ENCODE assay signal across 1 cellular context in the genomic region with DNA sequence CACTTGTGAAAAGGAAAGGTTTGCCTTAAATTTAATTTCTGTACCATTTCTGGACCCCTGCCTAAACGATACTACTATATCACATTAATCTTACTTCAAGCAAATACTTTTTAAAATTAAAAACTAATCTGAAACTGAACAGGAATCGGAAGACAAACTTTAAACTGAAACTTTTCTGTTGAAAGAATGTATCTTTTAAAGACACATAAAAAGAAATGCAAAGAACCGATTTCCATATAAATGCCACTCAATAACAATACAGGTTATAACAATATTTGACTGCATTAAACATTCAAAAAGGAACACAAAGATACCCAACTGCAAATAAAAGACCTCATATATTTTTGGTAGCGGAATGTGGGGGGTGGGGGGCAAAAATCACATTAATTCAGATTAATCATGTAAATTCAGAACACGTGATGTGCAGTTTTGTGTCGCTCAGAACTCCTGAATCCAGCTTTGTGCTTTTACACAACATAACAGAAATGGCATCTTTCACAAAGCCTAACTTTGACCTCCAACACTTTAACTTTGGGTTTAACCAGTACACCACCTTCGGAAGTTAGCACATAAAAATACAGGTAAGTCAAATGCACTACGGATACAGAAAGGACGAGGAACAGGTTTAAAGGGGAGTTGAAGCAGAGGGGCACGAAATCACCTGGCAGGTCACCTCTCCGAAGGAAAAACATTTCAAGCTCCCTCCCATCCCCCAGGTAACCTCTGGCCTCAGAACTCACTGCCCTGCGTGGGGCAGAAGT.
TF ChIP-seq lines count a peak whose summit lies in the region.

No MANE protein-coding gene starts in this region.

TF ChIP-seq in endothelial cell of umbilical vein, 7 proteins besides CTCF, POLR2A, EP300 and RAD21:
- no peak for TF ChIP-seq MYC (IDR thresholded peaks at IDR 0.05; ENCODE audit: low read depth, low read length)
- TF ChIP-seq EZH2 (IDR thresholded peaks at IDR 0.05; ENCODE audit: borderline replicate concordance, low read depth, low read length, severe bottlenecking): no peak
- TF ChIP-seq, protein P1, sequence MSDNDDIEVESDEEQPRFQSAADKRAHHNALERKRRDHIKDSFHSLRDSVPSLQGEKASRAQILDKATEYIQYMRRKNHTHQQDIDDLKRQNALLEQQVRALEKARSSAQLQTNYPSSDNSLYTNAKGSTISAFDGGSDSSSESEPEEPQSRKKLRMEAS (IDR thresholded peaks at IDR 0.05; ENCODE audit: insufficient read depth, insufficient read length): no peak
- no peak for TF ChIP-seq GATA2 (IDR thresholded peaks at IDR 0.05; ENCODE audit: insufficient read depth, insufficient read length, low read depth, low read length)
- TF ChIP-seq JUN (IDR thresholded peaks at IDR 0.05; ENCODE audit: borderline replicate concordance, insufficient read depth, insufficient read length, low read depth): no peak
- TF ChIP-seq POLR2AphosphoS5 (IDR thresholded peaks at IDR 0.05; ENCODE audit: insufficient read depth, low read depth, low read length): no peak
- TF ChIP-seq FOS (IDR thresholded peaks at IDR 0.05; ENCODE audit: borderline replicate concordance, insufficient read depth, low read length): no peak
